1 cellular context compared by ENCODE assay signal in the genomic region with DNA sequence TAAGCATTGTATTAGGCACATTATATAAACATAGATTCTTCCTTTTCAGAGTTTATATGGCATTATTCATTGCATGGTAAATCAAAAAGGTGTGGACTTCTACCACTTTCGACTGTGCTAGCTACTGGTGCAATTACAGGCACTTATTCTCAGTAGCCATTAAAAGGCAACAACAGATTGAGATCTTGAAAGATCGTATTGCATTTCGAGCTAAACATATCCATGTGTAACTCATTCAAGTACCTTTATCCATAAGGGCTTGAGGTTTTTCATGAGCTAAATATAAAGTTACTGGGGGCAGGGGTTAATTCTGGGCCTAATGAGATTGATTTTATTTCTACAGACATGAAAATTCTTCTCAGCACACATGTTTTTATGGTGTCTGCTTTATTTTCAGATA.
TF ChIP-seq lines count a peak whose summit lies in the region.

No MANE protein-coding gene starts in this region.

TF ChIP-seq in HEK293, 187 proteins besides CTCF, POLR2A, EP300 and RAD21 (continued from another document):
- TF ChIP-seq ZSCAN30 (tag by site-specific recombination; IDR thresholded peaks at IDR 0.05) (peak; percentile 68; the same call in 1 of the 2 replicates), ZNF157 (tag by site-specific recombination; IDR thresholded peaks at IDR 0.05) (no peak), ZNF10 (tag by site-specific recombination; IDR thresholded peaks at IDR 0.05) (no peak), ZNF670 (tag by site-specific recombination; IDR thresholded peaks at IDR 0.05; ENCODE audit: low read depth) (no peak), KLF7 (tag by site-specific recombination; IDR thresholded peaks at IDR 0.05; ENCODE audit: borderline replicate concordance) (no peak), ZXDB (tag by site-specific recombination; IDR thresholded peaks at IDR 0.05) (peak; percentile 41; the same call in 1 of the 2 replicates), ZNF266 (tag by site-specific recombination; IDR thresholded peaks at IDR 0.05; ENCODE audit: low read depth) (no peak)
- TF ChIP-seq, protein P1, sequence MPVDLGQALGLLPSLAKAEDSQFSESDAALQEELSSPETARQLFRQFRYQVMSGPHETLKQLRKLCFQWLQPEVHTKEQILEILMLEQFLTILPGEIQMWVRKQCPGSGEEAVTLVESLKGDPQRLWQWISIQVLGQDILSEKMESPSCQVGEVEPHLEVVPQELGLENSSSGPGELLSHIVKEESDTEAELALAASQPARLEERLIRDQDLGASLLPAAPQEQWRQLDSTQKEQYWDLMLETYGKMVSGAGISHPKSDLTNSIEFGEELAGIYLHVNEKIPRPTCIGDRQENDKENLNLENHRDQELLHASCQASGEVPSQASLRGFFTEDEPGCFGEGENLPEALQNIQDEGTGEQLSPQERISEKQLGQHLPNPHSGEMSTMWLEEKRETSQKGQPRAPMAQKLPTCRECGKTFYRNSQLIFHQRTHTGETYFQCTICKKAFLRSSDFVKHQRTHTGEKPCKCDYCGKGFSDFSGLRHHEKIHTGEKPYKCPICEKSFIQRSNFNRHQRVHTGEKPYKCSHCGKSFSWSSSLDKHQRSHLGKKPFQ (tag by site-specific recombination; IDR thresholded peaks at IDR 0.05): 0 out of 2 replicates have a peak, but pooled peaks have one; percentile 40
- TF ChIP-seq, protein P2, sequence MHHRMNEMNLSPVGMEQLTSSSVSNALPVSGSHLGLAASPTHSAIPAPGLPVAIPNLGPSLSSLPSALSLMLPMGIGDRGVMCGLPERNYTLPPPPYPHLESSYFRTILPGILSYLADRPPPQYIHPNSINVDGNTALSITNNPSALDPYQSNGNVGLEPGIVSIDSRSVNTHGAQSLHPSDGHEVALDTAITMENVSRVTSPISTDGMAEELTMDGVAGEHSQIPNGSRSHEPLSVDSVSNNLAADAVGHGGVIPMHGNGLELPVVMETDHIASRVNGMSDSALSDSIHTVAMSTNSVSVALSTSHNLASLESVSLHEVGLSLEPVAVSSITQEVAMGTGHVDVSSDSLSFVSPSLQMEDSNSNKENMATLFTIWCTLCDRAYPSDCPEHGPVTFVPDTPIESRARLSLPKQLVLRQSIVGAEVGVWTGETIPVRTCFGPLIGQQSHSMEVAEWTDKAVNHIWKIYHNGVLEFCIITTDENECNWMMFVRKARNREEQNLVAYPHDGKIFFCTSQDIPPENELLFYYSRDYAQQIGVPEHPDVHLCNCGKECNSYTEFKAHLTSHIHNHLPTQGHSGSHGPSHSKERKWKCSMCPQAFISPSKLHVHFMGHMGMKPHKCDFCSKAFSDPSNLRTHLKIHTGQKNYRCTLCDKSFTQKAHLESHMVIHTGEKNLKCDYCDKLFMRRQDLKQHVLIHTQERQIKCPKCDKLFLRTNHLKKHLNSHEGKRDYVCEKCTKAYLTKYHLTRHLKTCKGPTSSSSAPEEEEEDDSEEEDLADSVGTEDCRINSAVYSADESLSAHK (tag by site-specific recombination; IDR thresholded peaks at IDR 0.05): peak; percentile 77; the same call in 1 of the 2 replicates
- TF ChIP-seq, protein P3, sequence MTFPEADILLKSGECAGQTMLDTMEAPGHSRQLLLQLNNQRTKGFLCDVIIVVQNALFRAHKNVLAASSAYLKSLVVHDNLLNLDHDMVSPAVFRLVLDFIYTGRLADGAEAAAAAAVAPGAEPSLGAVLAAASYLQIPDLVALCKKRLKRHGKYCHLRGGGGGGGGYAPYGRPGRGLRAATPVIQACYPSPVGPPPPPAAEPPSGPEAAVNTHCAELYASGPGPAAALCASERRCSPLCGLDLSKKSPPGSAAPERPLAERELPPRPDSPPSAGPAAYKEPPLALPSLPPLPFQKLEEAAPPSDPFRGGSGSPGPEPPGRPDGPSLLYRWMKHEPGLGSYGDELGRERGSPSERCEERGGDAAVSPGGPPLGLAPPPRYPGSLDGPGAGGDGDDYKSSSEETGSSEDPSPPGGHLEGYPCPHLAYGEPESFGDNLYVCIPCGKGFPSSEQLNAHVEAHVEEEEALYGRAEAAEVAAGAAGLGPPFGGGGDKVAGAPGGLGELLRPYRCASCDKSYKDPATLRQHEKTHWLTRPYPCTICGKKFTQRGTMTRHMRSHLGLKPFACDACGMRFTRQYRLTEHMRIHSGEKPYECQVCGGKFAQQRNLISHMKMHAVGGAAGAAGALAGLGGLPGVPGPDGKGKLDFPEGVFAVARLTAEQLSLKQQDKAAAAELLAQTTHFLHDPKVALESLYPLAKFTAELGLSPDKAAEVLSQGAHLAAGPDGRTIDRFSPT (tag by site-specific recombination; IDR thresholded peaks at IDR 0.05): 0 out of 2 replicates have a peak, but pooled peaks have one; percentile 37
